In genomic region chr1:25647106-25647505, GRCh38 we compare ENCODE assay signal across 21 cellular contexts.
"Had no signal": no experiment of that assay in that cellular context is flagged by ENCODE, and none has a peak within 500 bp of the region (broad histone marks: within the 10 kb centered on the region; RNA-seq: fewer than 3 reads in every experiment).

No MANE protein-coding gene starts in this region.

- H3K4me3 ChIP-seq: ascending aorta, colonic mucosa, gastroesophageal sphincter, heart left ventricle, left ventricle myocardium inferior, mucosa of descending colon, pancreas, spleen, thyroid gland had no signal

- H3K36me3 Mint-ChIP-seq: naive B cell had no signal

- H3K27ac ChIP-seq: ascending aorta, colonic mucosa, gastroesophageal sphincter, heart left ventricle, left ventricle myocardium inferior, pancreas, spleen had no signal

- H3K9me3 Mint-ChIP-seq: activated B cell treated with CpG ODN at 0.5 μM for 24 hours; activated CD4-positive, alpha-beta T cell treated with anti-CD3 and anti-CD28 coated beads, Interleukin-2, amount 10 ng/mL, durations not matched to agents 24 days and 14 days; activated naive CD4-positive, alpha-beta T cell treated with anti-CD3 and anti-CD28 coated beads for 36 hours; activated T-helper 17 cell treated with anti-CD3 and anti-CD28 coated beads, Interleukin-2, amount 50 U/mL, for 72 hours; central memory CD8-positive, alpha-beta T cell; naive B cell; T-cell had no signal

- H3K27ac Mint-ChIP-seq: activated B cell treated with CpG ODN at 0.5 μM for 24 hours; activated naive CD4-positive, alpha-beta T cell treated with anti-CD3 and anti-CD28 coated beads for 36 hours; activated T-helper 17 cell treated with anti-CD3 and anti-CD28 coated beads, Interleukin-2, amount 50 U/mL, for 72 hours; naive B cell had no signal

- H3K27me3 Mint-ChIP-seq: activated T-helper 17 cell treated with anti-CD3 and anti-CD28 coated beads, Interleukin-2, amount 50 U/mL, for 72 hours; central memory CD8-positive, alpha-beta T cell; T-cell had no signal

- DNase-seq: activated B cell treated with CpG ODN at 0.5 μM for 24 hours; activated CD4-positive, alpha-beta T cell treated with anti-CD3 and anti-CD28 coated beads, Interleukin-2, amount 10 ng/mL, durations not matched to agents 24 days and 14 days; activated naive CD4-positive, alpha-beta T cell treated with anti-CD3 and anti-CD28 coated beads for 36 hours; activated T-cell treated with anti-CD3 and anti-CD28 coated beads for 4 hours; kidney; mucosa of descending colon; naive B cell; pancreas; spleen; stimulated activated naive CD4-positive, alpha-beta T cell; T-helper 9 cell; thyroid gland had no signal

- H3K4me1 ChIP-seq: colonic mucosa, pancreas had no signal

- H3K4me3 Mint-ChIP-seq: activated B cell treated with CpG ODN at 0.5 μM for 24 hours; activated CD4-positive, alpha-beta T cell treated with anti-CD3 and anti-CD28 coated beads, Interleukin-2, amount 10 ng/mL, durations not matched to agents 24 days and 14 days; activated naive CD4-positive, alpha-beta T cell treated with anti-CD3 and anti-CD28 coated beads for 36 hours; activated T-helper 17 cell treated with anti-CD3 and anti-CD28 coated beads, Interleukin-2, amount 50 U/mL, for 72 hours; central memory CD8-positive, alpha-beta T cell; naive B cell had no signal

- ATAC-seq: activated T-helper 17 cell treated with anti-CD3 and anti-CD28 coated beads, Interleukin-2, amount 50 U/mL, for 72 hours; gastroesophageal sphincter; mucosa of descending colon; pancreas; SK-N-SH treated with all-trans-retinoic acid at 6 μM for 48 hours; T-cell had no signal

- H3K9me3 ChIP-seq: ascending aorta, colonic mucosa, gastroesophageal sphincter, heart left ventricle, left ventricle myocardium inferior, mucosa of descending colon, pancreas, spleen, thyroid gland had no signal

- H3K27me3 ChIP-seq: ascending aorta, colonic mucosa, gastroesophageal sphincter, heart left ventricle, pancreas, thyroid gland had no signal

- H3K36me3 ChIP-seq: ascending aorta, colonic mucosa, pancreas, thyroid gland had no signal
